Comparison of ENCODE assay signal across 15 cellular contexts in genomic region chr18:69002233-69002632, GRCh38.
DNase-seq lines count a peak whose midpoint lies in the region; ATAC-seq and TF ChIP-seq lines count a peak whose summit lies in the region.
"Had no signal": no experiment of that assay in that cellular context is flagged by ENCODE, and none has a peak within 500 bp of the region (broad histone marks: within the 10 kb centered on the region; RNA-seq: fewer than 3 reads in every experiment).

No MANE protein-coding gene starts in this region.

- no peak overlapping the region for H3K27ac Mint-ChIP-seq in progenitor cell of endocrine pancreas
- no peak overlapping the region for H3K27ac Mint-ChIP-seq in CD8-positive, alpha-beta memory T cell
- H3K27ac Mint-ChIP-seq: naive thymus-derived CD8-positive, alpha-beta T cell had no signal

- H3K27me3 ChIP-seq in SK-N-SH (ENCODE audit: insufficient read depth) (no peaks in the 10 kb centered on the region), mammary epithelial cell (ENCODE audit: insufficient read depth, low read length) (no peaks in the 10 kb centered on the region)
- H3K27me3 ChIP-seq in CD8-positive, alpha-beta memory T cell (ENCODE audit: insufficient read depth, low read length, poor library complexity, severe bottlenecking) = no peaks in the 10 kb centered on the region
- H3K27me3 ChIP-seq: gastrocnemius medialis, tibial nerve had no signal

- H3K36me3 ChIP-seq in SK-N-SH (replicated peaks in 1 of 2; ENCODE audit: control insufficient read depth in 1 of 2, insufficient read depth in 2 of 2, low read length in 1 of 2) (no peaks in the 10 kb centered on the region), mammary epithelial cell (ENCODE audit: insufficient read depth, low read length) (no peaks in the 10 kb centered on the region)
- no peaks in the 10 kb centered on the region for H3K36me3 ChIP-seq in CD8-positive, alpha-beta memory T cell (ENCODE audit: insufficient read depth, low read length)
- H3K36me3 ChIP-seq: gastrocnemius medialis, tibial nerve had no signal

- dilution Hi-C loops in mammary epithelial cell (cut with HindIII; ENCODE audit: low sequenced_read_pairs) = no loop called here

- H3K4me3 Mint-ChIP-seq in progenitor cell of endocrine pancreas (ENCODE audit: low read depth) = no peak overlapping the region
- H3K4me3 Mint-ChIP-seq in CD8-positive, alpha-beta memory T cell = no peak overlapping the region
- H3K4me3 Mint-ChIP-seq: naive thymus-derived CD8-positive, alpha-beta T cell had no signal

- 0 out of 2 replicates have a peak, but pooled peaks have one; percentile 11 for TF ChIP-seq RAD21 in SK-N-SH (IDR thresholded peaks at IDR 0.05; ENCODE audit: low read length)

- 91% methylated on average over 6 of the region's 6 CpGs for WGBS in SK-N-SH (ENCODE audit: low lambda C conversion rate)
- 95% methylated on average over 6 of the region's 6 CpGs for WGBS in mammary epithelial cell (ENCODE audit: low coverage, missing lambda C conversion rate)

- intact Hi-C loops in mammary epithelial cell (cut with micrococcal nuclease) = no loop called here

- H3K4me1 ChIP-seq in SK-N-SH (ENCODE audit: control insufficient read depth in 1 of 2, insufficient read depth in 2 of 2, low read depth in 1 of 2, low read length in 1 of 2) = no peaks in the 10 kb centered on the region; a peak in 1 of 4 replicates
- no peaks in the 10 kb centered on the region for H3K4me1 ChIP-seq in mammary epithelial cell (ENCODE audit: insufficient read depth, low read length)
- no peaks in the 10 kb centered on the region for H3K4me1 ChIP-seq in CD8-positive, alpha-beta memory T cell (ENCODE audit: insufficient read depth, low read length)
- H3K4me1 ChIP-seq: gastrocnemius medialis, tibial nerve had no signal

- H3K4me2 ChIP-seq in SK-N-SH (no peak overlapping the region), mammary epithelial cell (ENCODE audit: insufficient read depth, low read depth, low read length) (no peak overlapping the region)

- no peaks in the 10 kb centered on the region for H4K20me1 ChIP-seq in SK-N-SH (ENCODE audit: insufficient read depth)
- no peaks in the 10 kb centered on the region for H4K20me1 ChIP-seq in mammary epithelial cell (ENCODE audit: insufficient read depth, low read length)

- peak; percentile 4 for DNase-seq in SK-N-SH
- peak; percentile 2 for DNase-seq in HT-29 (ENCODE audit: low spot score)
- no peak for DNase-seq in mammary epithelial cell
- no peak for DNase-seq in progenitor cell of endocrine pancreas (ENCODE audit: low spot score, unreplicated experiment)
- no peak for DNase-seq in CD8-positive, alpha-beta memory T cell
- DNase-seq in NCI-H748 (lab: John Stamatoyannopoulos, UW; ENCODE audit: unreplicated experiment) = no peak
- no peak for DNase-seq in Ammon's horn (ENCODE audit: low spot score)
- DNase-seq: AML-193; gastrocnemius medialis; kidney glomerular epithelial cell; naive thymus-derived CD8-positive, alpha-beta T cell; NCI-H774; SW 1271 had no signal

- H2AFZ ChIP-seq in SK-N-SH (ENCODE audit: low read depth) (no peak overlapping the region; the same call in 1 of the 2 replicates), mammary epithelial cell (ENCODE audit: low read depth, low read length) (no peak overlapping the region)

- H3K9me3 ChIP-seq in SK-N-SH = no peaks in the 10 kb centered on the region
- H3K9me3 ChIP-seq in mammary epithelial cell (replicated peaks; ENCODE audit: insufficient read depth, low read length) = no peaks in the 10 kb centered on the region
- no peaks in the 10 kb centered on the region for H3K9me3 ChIP-seq in CD8-positive, alpha-beta memory T cell (ENCODE audit: low read length)
- H3K9me3 ChIP-seq: gastrocnemius medialis, tibial nerve had no signal

- no peak for ATAC-seq in SK-N-SH treated with all-trans-retinoic acid at 6 μM for 48 hours
- ATAC-seq: gastrocnemius medialis; naive thymus-derived CD8-positive, alpha-beta T cell had no signal

- peak; percentile 39; the same call in 1 of the 2 replicates for TF ChIP-seq CTCF in SK-N-SH (IDR thresholded peaks at IDR 0.05)
- peak; percentile 8 to 19 for TF ChIP-seq CTCF in mammary epithelial cell (conservative IDR thresholded peaks at IDR 0.05 in 1 of 2, IDR thresholded peaks at IDR 0.05 in 1 of 2; ENCODE audit: extremely low read depth in 1 of 2, insufficient read depth in 1 of 2, low read depth in 1 of 2, low read length in 2 of 2)
- TF ChIP-seq CTCF in progenitor cell of endocrine pancreas (IDR thresholded peaks at IDR 0.05; ENCODE audit: unreplicated experiment) = peak; percentile 32

- H3K9ac ChIP-seq in SK-N-SH (no peak overlapping the region), mammary epithelial cell (ENCODE audit: insufficient read depth, low read length) (no peak overlapping the region)

- H3K9me2 ChIP-seq in SK-N-SH = no peaks in the 10 kb centered on the region

- no peaks in the 10 kb centered on the region for H3K4me1 Mint-ChIP-seq in progenitor cell of endocrine pancreas (ENCODE audit: low read depth)
- H3K4me1 Mint-ChIP-seq in CD8-positive, alpha-beta memory T cell = no peaks in the 10 kb centered on the region

- CTCF ChIA-PET in SK-N-SH (lab: Yijun Ruan, JAX) (interaction anchor here (0.6 to 0.7 kb wide), 2 partner anchors 10 to 17 kb away, joined by 3 read pairs; no protein-coding TSS in a partner anchor), mammary epithelial cell (lab: Charles Lee; ENCODE audit: low non-redundant PET) (no interaction called here)
- CTCF ChIA-PET in CD8-positive, alpha-beta memory T cell (lab: Charles Lee) = no interaction called here

- in situ Hi-C loops in mammary epithelial cell (cut with MboI; ENCODE audit: low sequenced_read_pairs in 2 of 2) = no loop called here

- H3K27ac ChIP-seq in SK-N-SH (ENCODE audit: low read depth in 2 of 2, low read length in 1 of 2) (no peak overlapping the region), mammary epithelial cell (ENCODE audit: insufficient read depth, low read depth, low read length) (no peak overlapping the region)
- no peak overlapping the region for H3K27ac ChIP-seq in CD8-positive, alpha-beta memory T cell (ENCODE audit: low read depth, low read length)
- H3K27ac ChIP-seq: gastrocnemius medialis, tibial nerve had no signal

- no peaks in the 10 kb centered on the region for H3F3A ChIP-seq in SK-N-SH (replicated peaks; ENCODE audit: insufficient read depth)

- H3K9me3 Mint-ChIP-seq in progenitor cell of endocrine pancreas (ENCODE audit: low read depth) = no peaks in the 10 kb centered on the region
- no peaks in the 10 kb centered on the region for H3K9me3 Mint-ChIP-seq in CD8-positive, alpha-beta memory T cell
- H3K9me3 Mint-ChIP-seq: naive thymus-derived CD8-positive, alpha-beta T cell had no signal

- H3K36me3 Mint-ChIP-seq in progenitor cell of endocrine pancreas (ENCODE audit: insufficient read depth) = no peaks in the 10 kb centered on the region
- H3K36me3 Mint-ChIP-seq in CD8-positive, alpha-beta memory T cell = no peaks in the 10 kb centered on the region
- H3K36me3 Mint-ChIP-seq: naive thymus-derived CD8-positive, alpha-beta T cell had no signal

- TF ChIP-seq EP300 in SK-N-SH (IDR thresholded peaks at IDR 0.05; ENCODE audit: borderline replicate concordance in 1 of 2, low read depth in 1 of 2, low read length in 1 of 2) = no peak

- BruUV-seq in mammary epithelial cell (replicated peaks; lab: Mats Ljungman, UMichigan) = no TSS peak

- no peak overlapping the region; a peak in 1 of 4 replicates for H3K4me3 ChIP-seq in SK-N-SH (ENCODE audit: low read depth in 2 of 2, low read length in 1 of 2)
- no peak overlapping the region for H3K4me3 ChIP-seq in mammary epithelial cell (replicated peaks in 1 of 3; ENCODE audit: insufficient read depth in 1 of 3, low read depth in 2 of 3, low read length in 3 of 3)
- H3K4me3 ChIP-seq in CD8-positive, alpha-beta memory T cell (ENCODE audit: low read length) = no peak overlapping the region
- H3K4me3 ChIP-seq: gastrocnemius medialis, tibial nerve had no signal

- POLR2A ChIA-PET in SK-N-SH (lab: Yijun Ruan, JAX) = no interaction called here
- POLR2A ChIA-PET in CD8-positive, alpha-beta memory T cell (lab: Charles Lee) = no interaction called here

- H3K27me3 Mint-ChIP-seq in progenitor cell of endocrine pancreas = no peaks in the 10 kb centered on the region
- no peaks in the 10 kb centered on the region for H3K27me3 Mint-ChIP-seq in CD8-positive, alpha-beta memory T cell

- H3K79me2 ChIP-seq in SK-N-SH (ENCODE audit: insufficient read depth) = no peaks in the 10 kb centered on the region
- no peaks in the 10 kb centered on the region for H3K79me2 ChIP-seq in mammary epithelial cell (ENCODE audit: insufficient read depth, low read length)

TF ChIP-seq in SK-N-SH, 30 proteins besides CTCF, POLR2A, EP300 and RAD21:
- TF ChIP-seq JUND (IDR thresholded peaks at IDR 0.05) (no peak), GABPA (IDR thresholded peaks at IDR 0.05; ENCODE audit: low read depth) (no peak), RCOR1 (IDR thresholded peaks at IDR 0.05; ENCODE audit: low read length) (no peak), NRF1 (IDR thresholded peaks at IDR 0.05; ENCODE audit: low read depth, low read length) (no peak), SMC3 (IDR thresholded peaks at IDR 0.05; ENCODE audit: low read depth, low read length) (no peak), EZH2phosphoT487 (IDR thresholded peaks at IDR 0.05; ENCODE audit: borderline replicate concordance, low read depth) (no peak)

TF ChIP-seq in SK-N-SH treated with all-trans-retinoic acid at 6 μM for 48 hours, 23 proteins besides CTCF, POLR2A, EP300 and RAD21 (continues in another document):
- TF ChIP-seq ISL1 (CRISPR knock-in tag; IDR thresholded peaks at IDR 0.05) (no peak), ARNTL (CRISPR knock-in tag; IDR thresholded peaks at IDR 0.05; ENCODE audit: borderline replicate concordance, low read depth) (no peak), CSDC2 (CRISPR knock-in tag; IDR thresholded peaks at IDR 0.05) (no peak), ZFP30 (CRISPR knock-in tag; IDR thresholded peaks at IDR 0.05) (no peak), PPARA (CRISPR knock-in tag; IDR thresholded peaks at IDR 0.05; ENCODE audit: borderline replicate concordance) (no peak), ESRRG (CRISPR knock-in tag; IDR thresholded peaks at IDR 0.05) (no peak)
- TF ChIP-seq, protein P1, sequence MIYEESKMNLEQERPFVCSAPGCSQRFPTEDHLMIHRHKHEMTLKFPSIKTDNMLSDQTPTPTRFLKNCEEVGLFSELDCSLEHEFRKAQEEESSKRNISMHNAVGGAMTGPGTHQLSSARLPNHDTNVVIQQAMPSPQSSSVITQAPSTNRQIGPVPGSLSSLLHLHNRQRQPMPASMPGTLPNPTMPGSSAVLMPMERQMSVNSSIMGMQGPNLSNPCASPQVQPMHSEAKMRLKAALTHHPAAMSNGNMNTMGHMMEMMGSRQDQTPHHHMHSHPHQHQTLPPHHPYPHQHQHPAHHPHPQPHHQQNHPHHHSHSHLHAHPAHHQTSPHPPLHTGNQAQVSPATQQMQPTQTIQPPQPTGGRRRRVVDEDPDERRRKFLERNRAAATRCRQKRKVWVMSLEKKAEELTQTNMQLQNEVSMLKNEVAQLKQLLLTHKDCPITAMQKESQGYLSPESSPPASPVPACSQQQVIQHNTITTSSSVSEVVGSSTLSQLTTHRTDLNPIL (CRISPR knock-in tag; IDR thresholded peaks at IDR 0.05; ENCODE audit: low read depth) = no peak

Comparison
In these comparisons a context has a peak if more than half of its experiments do, and no peak if none do; other contexts are left out.
1. DNase-seq: peak in SK-N-SH (single experiment) and HT-29 (single experiment); none in mammary epithelial cell (single experiment), progenitor cell of endocrine pancreas (single experiment), CD8-positive, alpha-beta memory T cell (0 of 5), NCI-H748 (single experiment) and Ammon's horn (single experiment).
2. Peak in every context shown above with its lines, with median percentiles within 50 percentile points of each other: CTCF ChIP-seq.